Comparison of ENCODE assay signal across 8 cellular contexts in the genomic region with DNA sequence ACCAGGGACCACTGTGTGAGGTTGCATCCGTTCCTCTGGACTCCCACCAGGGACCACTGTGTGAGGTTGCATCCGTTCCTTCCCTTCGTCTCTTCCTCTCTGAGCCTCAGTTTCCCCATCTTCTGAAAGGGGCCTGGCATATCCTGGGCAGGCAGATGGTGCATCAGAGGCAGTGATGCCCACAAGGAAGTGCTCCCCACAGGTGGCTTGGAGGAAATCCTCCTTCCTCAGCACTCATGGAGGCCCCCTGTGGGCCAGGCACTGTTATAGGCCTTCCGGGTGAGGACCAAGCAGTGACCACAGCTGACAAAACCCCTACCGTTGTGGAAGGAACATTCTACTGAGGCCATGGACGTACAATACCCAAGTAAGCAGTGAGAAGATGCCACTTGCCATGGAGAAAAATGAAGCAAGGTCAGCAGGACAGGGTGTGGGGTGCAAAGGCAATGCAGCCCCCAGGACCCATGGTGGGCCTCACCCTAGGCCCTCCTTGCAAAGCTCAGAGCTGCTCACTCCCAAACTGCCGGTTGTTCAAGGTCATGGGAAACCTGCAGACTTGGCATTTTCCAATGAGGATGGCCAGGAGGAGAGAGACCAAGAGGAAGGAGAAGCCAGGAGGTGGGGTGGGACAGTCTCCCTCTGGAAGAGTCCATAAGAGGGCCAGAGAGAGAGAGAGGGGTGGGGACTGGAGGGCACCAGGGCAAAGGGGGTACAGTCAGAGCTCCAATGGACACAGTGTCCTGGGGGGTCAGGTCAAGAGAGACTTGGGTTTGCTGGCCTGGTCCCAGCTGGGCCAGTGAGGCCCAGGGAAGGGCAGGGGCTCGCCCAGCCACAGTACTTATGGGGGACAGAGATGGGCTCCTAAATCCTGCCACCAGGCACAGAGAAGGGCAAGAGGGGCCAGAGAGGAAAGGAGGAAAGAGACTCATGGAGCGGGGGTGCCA. TPM values are rescaled to one million over a fixed set of nuclear protein-coding genes. Genes with fewer than 3 reads are reported as not detected.
A peak's percentile ranks its signal among the peaks of the same experiment; 100 is the strongest.
DNase-seq lines count a peak whose midpoint lies in the region; ATAC-seq, FAIRE-seq and TF ChIP-seq lines count a peak whose summit lies in the region.

No MANE protein-coding gene starts in this region.

- peak; percentile 18 for FAIRE-seq in bronchial epithelial cell (lab: Jason Lieb, UNC)

- no peaks in the 10 kb centered on the region for H4K20me1 ChIP-seq in DOHH2 (ENCODE audit: control insufficient read depth, insufficient read depth, low read depth, low read length)

- no peaks in the 10 kb centered on the region for H3K79me2 ChIP-seq in DOHH2 (ENCODE audit: control insufficient read depth, low read length)

- ATAC-seq in lower lobe of right lung (peak; percentile 34 to 40), upper lobe of left lung (ENCODE audit: low FRiP score in 2 of 2) (peak in 1 of 2 donors; percentile 37), GM18861 (IDR thresholded peaks at IDR 0.05; ENCODE audit: unreplicated experiment) (no peak), GM21825 (IDR thresholded peaks at IDR 0.05; ENCODE audit: unreplicated experiment) (no peak)

- no peak overlapping the region for H3K4me2 ChIP-seq in DOHH2 (ENCODE audit: low read length)

- no peak overlapping the region for H3K4me3 ChIP-seq in DOHH2 (ENCODE audit: low read length)
- no peak overlapping the region for H3K4me3 ChIP-seq in bronchial epithelial cell (ENCODE audit: low read depth, low read length)
- H3K4me3 ChIP-seq in lower lobe of right lung, result peak overlapping the region; percentile 56
- H3K4me3 ChIP-seq in upper lobe of left lung, result peak overlapping the region in 2 of 4 donors; percentile 56 to 59

- TF ChIP-seq EP300 in upper lobe of left lung (IDR thresholded peaks at IDR 0.05), result no peak

- peaks cover 7% of the 10 kb centered on the region for H3K27me3 ChIP-seq in DOHH2 (ENCODE audit: control insufficient read depth, low read length)
- no peaks in the 10 kb centered on the region for H3K27me3 ChIP-seq in bronchial epithelial cell (ENCODE audit: control insufficient read depth, insufficient read depth, low read length)
- peaks cover 11% of the 10 kb centered on the region for H3K27me3 ChIP-seq in lower lobe of right lung (ENCODE audit: low read depth)
- H3K27me3 ChIP-seq in upper lobe of left lung, result peaks cover 0 to 11% (median 2%) of the 10 kb centered on the region in 4 donors

- H3K9me3 ChIP-seq in DOHH2 (ENCODE audit: control insufficient read depth, insufficient read depth, low read length) (no peaks in the 10 kb centered on the region; the same call in 1 of the 2 replicates), lower lobe of right lung (no peaks in the 10 kb centered on the region), upper lobe of left lung (no peaks in the 10 kb centered on the region)

- no peaks in the 10 kb centered on the region for H3K9me2 ChIP-seq in DOHH2 (replicated peaks; ENCODE audit: control insufficient read depth, low read length)

- WGBS in upper lobe of left lung, 2 donors, result 65 to 71% methylated on average over 9 of the region's 9 CpGs

- H3K4me1 ChIP-seq in DOHH2 (ENCODE audit: control insufficient read depth, low read length), result no peaks in the 10 kb centered on the region
- peaks cover 28% of the 10 kb centered on the region for H3K4me1 ChIP-seq in lower lobe of right lung
- H3K4me1 ChIP-seq in upper lobe of left lung, result peaks cover 31 to 38% (median 35%) of the 10 kb centered on the region in 4 donors

- intact Hi-C loops in lower lobe of right lung (cut with DNase I), result no loop called here

- peak; percentile 73 for DNase-seq in M059J (ENCODE audit: low read depth)
- DNase-seq in bronchial epithelial cell (ENCODE audit: low read depth), result no peak
- DNase-seq in lower lobe of right lung, result no peak
- peak in 1 of 2 donors; percentile 33 for DNase-seq in upper lobe of left lung
- DNase-seq in NCI-H774 (lab: John Stamatoyannopoulos, UW), result no peak

- H3K27ac ChIP-seq in DOHH2 (ENCODE audit: low read depth, low read length), result no peak overlapping the region
- peak overlapping the region; percentile 62 for H3K27ac ChIP-seq in lower lobe of right lung
- peak overlapping the region in 3 of 4 donors; percentile 46 to 87 (median 71) for H3K27ac ChIP-seq in upper lobe of left lung

- no peak for TF ChIP-seq POLR2A in upper lobe of left lung (IDR thresholded peaks at IDR 0.05)

- TF ChIP-seq CTCF in DOHH2 (IDR thresholded peaks at IDR 0.05; ENCODE audit: low read depth, low read length, poor library complexity, severe bottlenecking) (peak; percentile 51), bronchial epithelial cell (IDR thresholded peaks at IDR 0.05; ENCODE audit: insufficient read depth, low read length, severe bottlenecking) (peak; percentile 37), lower lobe of right lung (IDR thresholded peaks at IDR 0.05) (peak; percentile 39), upper lobe of left lung (IDR thresholded peaks at IDR 0.05) (peak in 5 of 6 experiments; percentile 21 to 45 (median 44))

- H3K36me3 ChIP-seq in DOHH2 (ENCODE audit: control insufficient read depth, low read length) (no peaks in the 10 kb centered on the region), bronchial epithelial cell (ENCODE audit: control insufficient read depth, insufficient read depth, low read length) (no peaks in the 10 kb centered on the region), lower lobe of right lung (no peaks in the 10 kb centered on the region), upper lobe of left lung (no peaks in the 10 kb centered on the region)

- H3F3A ChIP-seq in DOHH2 (ENCODE audit: control insufficient read depth, insufficient read depth), result no peaks in the 10 kb centered on the region

RNA-seq across cellular contexts. Expression of a gene that starts 51.1 kb away (rescaled TPM):
- 0.10 TPM in 1 of 2 replicates, not detected in the other for total RNA-seq in M059J (2014; rRNA removed; shearing (Covaris generic))
- total RNA-seq in bronchial epithelial cell (not detected in 2 replicates), lower lobe of right lung (not detected), upper lobe of left lung (not detected)

RNA-seq across cellular contexts. Expression of a gene that starts 56.2 kb away (rescaled TPM):
- total RNA-seq in M059J (2014; rRNA removed; shearing (Covaris generic)), result 77.0 and 79.5 TPM in 2 replicates
- total RNA-seq in bronchial epithelial cell (32.6 and 40.8 TPM in 2 replicates), lower lobe of right lung (25.1 TPM), upper lobe of left lung (10 to 100 TPM; 15.0 to 37.7 (median 23.6) TPM)

Comparison
In these comparisons a context has a peak if more than half of its experiments do, and no peak if none do; other contexts are left out.
1. ATAC-seq: peak in lower lobe of right lung (2 of 2); none in GM18861 (single experiment) and GM21825 (single experiment).
2. Peak in every context shown above with its lines, with median percentiles within 50 percentile points of each other: CTCF ChIP-seq.